ENCODE assay signal across 1 cellular context in the genomic region with DNA sequence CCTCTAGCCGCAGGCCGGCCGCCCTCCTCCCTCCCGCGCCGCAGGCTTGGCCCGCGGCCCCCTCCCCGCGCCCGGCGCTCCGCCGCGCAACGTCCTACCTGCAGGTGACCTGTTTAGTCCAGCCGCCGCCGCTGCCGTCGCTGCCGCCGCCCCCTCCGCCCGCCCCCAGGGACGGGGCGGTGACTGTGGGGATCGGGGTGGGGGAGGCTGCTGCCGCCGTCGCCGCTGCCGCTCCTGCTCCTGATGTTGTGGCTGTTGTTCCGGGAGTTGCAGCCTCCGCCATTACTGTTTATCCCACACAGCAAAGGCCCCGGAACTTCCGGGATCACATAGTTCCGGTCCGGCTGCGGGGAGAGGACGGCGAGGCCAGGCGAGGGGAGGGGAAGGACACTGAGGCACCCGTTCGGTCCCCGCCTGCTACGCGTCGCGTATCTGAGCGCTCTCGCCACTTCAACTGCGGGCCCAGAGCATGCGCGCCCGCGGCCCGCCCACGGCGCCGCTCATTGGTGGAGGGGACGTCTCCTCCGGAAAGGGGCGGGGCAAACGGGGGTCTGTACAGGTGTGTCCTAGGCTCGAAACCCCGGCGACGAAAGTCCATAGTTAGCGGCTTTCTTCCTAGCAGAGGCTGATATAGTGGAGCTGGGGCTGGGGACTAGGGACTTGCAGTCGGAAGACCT.
TF ChIP-seq lines count a peak whose summit lies in the region.

A gene with protein sequence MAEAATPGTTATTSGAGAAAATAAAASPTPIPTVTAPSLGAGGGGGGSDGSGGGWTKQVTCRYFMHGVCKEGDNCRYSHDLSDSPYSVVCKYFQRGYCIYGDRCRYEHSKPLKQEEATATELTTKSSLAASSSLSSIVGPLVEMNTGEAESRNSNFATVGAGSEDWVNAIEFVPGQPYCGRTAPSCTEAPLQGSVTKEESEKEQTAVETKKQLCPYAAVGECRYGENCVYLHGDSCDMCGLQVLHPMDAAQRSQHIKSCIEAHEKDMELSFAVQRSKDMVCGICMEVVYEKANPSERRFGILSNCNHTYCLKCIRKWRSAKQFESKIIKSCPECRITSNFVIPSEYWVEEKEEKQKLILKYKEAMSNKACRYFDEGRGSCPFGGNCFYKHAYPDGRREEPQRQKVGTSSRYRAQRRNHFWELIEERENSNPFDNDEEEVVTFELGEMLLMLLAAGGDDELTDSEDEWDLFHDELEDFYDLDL (minus strand): TSS at position 444 of the 677 bp plus-strand sequence. CDS start 161 bp downstream, at position 283.

TF ChIP-seq in K562, 482 proteins besides CTCF, POLR2A, EP300 and RAD21 (continued from another document and continues in another):
- TF ChIP-seq BDP1 (IDR thresholded peaks at IDR 0.05; ENCODE audit: insufficient read depth, insufficient read length) (no peak), ZC3H8 (IDR thresholded peaks at IDR 0.05) (no peak), NEUROD1 (IDR thresholded peaks at IDR 0.05; ENCODE audit: borderline replicate concordance, low read depth, low read length, partially characterized antibody) (peak; percentile 53), SMARCA4 (IDR thresholded peaks at IDR 0.05) (no peak), MXI1 (IDR thresholded peaks at IDR 0.05; ENCODE audit: low read depth, low read length) (peak; percentile 76), SREBF2 (CRISPR knock-in tag; IDR thresholded peaks at IDR 0.05) (no peak; the same call in 1 of the 2 replicates), TFAM (CRISPR knock-in tag; conservative IDR thresholded peaks at IDR 0.05) (no peak), U2AF2 (optimal IDR thresholded peaks at IDR 0.05; ENCODE audit: low read depth, low read length) (no peak), DIDO1 (tag; IDR thresholded peaks at IDR 0.05; ENCODE audit: low read depth) (peak; percentile 74), RBFOX2 (IDR thresholded peaks at IDR 0.05; ENCODE audit: low read depth, low read length) (peak; percentile 97), SP1 (CRISPR knock-in tag; IDR thresholded peaks at IDR 0.05) (peak; percentile 99), HOXB6 (CRISPR knock-in tag; IDR thresholded peaks at IDR 0.05; ENCODE audit: borderline replicate concordance) (no peak), ZNF134 (CRISPR knock-in tag; conservative IDR thresholded peaks at IDR 0.05) (0 out of 2 replicates have a peak, but pooled peaks have one; percentile 9), ZNF41 (CRISPR knock-in tag; conservative IDR thresholded peaks at IDR 0.05) (no peak), ZNF830 (CRISPR knock-in tag; IDR thresholded peaks at IDR 0.05) (no peak), SAP30 (IDR thresholded peaks at IDR 0.05; ENCODE audit: borderline replicate concordance, insufficient read depth, low read depth, low read length, poor library complexity, severe bottlenecking) (peak; percentile 78), CHCHD3 (CRISPR knock-in tag; IDR thresholded peaks at IDR 0.05) (0 out of 2 replicates have a peak, but pooled peaks have one; percentile 69), DPF2 (IDR thresholded peaks at IDR 0.05) (no peak), MEIS2 (IDR thresholded peaks at IDR 0.05; ENCODE audit: partially characterized antibody) (peak; percentile 91), ARHGAP35 (IDR thresholded peaks at IDR 0.05; ENCODE audit: partially characterized antibody) (no peak), RBM17 (IDR thresholded peaks at IDR 0.05; ENCODE audit: borderline replicate concordance, low read depth, low read length) (no peak), ZNF23 (CRISPR knock-in tag; IDR thresholded peaks at IDR 0.05) (no peak), DMBX1 (CRISPR knock-in tag; IDR thresholded peaks at IDR 0.05; ENCODE audit: borderline replicate concordance) (no peak), TAF9B (IDR thresholded peaks at IDR 0.05; ENCODE audit: partially characterized antibody) (no peak), BRF1 (IDR thresholded peaks at IDR 0.05; ENCODE audit: borderline replicate concordance, extremely low read depth, insufficient read length) (no peak), DNMT1 (IDR thresholded peaks at IDR 0.05) (no peak)
- TF ChIP-seq, protein P1, sequence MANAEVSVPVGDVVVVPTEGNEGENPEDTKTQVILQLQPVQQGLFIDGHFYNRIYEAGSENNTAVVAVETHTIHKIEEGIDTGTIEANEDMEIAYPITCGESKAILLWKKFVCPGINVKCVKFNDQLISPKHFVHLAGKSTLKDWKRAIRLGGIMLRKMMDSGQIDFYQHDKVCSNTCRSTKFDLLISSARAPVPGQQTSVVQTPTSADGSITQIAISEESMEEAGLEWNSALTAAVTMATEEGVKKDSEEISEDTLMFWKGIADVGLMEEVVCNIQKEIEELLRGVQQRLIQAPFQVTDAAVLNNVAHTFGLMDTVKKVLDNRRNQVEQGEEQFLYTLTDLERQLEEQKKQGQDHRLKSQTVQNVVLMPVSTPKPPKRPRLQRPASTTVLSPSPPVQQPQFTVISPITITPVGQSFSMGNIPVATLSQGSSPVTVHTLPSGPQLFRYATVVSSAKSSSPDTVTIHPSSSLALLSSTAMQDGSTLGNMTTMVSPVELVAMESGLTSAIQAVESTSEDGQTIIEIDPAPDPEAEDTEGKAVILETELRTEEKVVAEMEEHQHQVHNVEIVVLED (CRISPR knock-in tag; IDR thresholded peaks at IDR 0.05): 0 out of 2 replicates have a peak, but pooled peaks have one; percentile 57
- TF ChIP-seq, protein P2, sequence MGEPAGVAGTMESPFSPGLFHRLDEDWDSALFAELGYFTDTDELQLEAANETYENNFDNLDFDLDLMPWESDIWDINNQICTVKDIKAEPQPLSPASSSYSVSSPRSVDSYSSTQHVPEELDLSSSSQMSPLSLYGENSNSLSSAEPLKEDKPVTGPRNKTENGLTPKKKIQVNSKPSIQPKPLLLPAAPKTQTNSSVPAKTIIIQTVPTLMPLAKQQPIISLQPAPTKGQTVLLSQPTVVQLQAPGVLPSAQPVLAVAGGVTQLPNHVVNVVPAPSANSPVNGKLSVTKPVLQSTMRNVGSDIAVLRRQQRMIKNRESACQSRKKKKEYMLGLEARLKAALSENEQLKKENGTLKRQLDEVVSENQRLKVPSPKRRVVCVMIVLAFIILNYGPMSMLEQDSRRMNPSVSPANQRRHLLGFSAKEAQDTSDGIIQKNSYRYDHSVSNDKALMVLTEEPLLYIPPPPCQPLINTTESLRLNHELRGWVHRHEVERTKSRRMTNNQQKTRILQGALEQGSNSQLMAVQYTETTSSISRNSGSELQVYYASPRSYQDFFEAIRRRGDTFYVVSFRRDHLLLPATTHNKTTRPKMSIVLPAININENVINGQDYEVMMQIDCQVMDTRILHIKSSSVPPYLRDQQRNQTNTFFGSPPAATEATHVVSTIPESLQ (CRISPR knock-in tag; IDR thresholded peaks at IDR 0.05): peak; percentile 95
- TF ChIP-seq, protein P3, sequence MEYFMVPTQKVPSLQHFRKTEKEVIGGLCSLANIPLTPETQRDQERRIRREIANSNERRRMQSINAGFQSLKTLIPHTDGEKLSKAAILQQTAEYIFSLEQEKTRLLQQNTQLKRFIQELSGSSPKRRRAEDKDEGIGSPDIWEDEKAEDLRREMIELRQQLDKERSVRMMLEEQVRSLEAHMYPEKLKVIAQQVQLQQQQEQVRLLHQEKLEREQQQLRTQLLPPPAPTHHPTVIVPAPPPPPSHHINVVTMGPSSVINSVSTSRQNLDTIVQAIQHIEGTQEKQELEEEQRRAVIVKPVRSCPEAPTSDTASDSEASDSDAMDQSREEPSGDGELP (CRISPR knock-in tag; IDR thresholded peaks at IDR 0.05; ENCODE audit: borderline replicate concordance): peak; percentile 80
- TF ChIP-seq, protein P4, sequence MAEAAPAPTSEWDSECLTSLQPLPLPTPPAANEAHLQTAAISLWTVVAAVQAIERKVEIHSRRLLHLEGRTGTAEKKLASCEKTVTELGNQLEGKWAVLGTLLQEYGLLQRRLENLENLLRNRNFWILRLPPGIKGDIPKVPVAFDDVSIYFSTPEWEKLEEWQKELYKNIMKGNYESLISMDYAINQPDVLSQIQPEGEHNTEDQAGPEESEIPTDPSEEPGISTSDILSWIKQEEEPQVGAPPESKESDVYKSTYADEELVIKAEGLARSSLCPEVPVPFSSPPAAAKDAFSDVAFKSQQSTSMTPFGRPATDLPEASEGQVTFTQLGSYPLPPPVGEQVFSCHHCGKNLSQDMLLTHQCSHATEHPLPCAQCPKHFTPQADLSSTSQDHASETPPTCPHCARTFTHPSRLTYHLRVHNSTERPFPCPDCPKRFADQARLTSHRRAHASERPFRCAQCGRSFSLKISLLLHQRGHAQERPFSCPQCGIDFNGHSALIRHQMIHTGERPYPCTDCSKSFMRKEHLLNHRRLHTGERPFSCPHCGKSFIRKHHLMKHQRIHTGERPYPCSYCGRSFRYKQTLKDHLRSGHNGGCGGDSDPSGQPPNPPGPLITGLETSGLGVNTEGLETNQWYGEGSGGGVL (CRISPR knock-in tag; IDR thresholded peaks at IDR 0.05): no peak
- TF ChIP-seq, protein P5, sequence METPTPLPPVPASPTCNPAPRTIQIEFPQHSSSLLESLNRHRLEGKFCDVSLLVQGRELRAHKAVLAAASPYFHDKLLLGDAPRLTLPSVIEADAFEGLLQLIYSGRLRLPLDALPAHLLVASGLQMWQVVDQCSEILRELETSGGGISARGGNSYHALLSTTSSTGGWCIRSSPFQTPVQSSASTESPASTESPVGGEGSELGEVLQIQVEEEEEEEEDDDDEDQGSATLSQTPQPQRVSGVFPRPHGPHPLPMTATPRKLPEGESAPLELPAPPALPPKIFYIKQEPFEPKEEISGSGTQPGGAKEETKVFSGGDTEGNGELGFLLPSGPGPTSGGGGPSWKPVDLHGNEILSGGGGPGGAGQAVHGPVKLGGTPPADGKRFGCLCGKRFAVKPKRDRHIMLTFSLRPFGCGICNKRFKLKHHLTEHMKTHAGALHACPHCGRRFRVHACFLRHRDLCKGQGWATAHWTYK (CRISPR knock-in tag; IDR thresholded peaks at IDR 0.05): no peak
- TF ChIP-seq, protein P6, sequence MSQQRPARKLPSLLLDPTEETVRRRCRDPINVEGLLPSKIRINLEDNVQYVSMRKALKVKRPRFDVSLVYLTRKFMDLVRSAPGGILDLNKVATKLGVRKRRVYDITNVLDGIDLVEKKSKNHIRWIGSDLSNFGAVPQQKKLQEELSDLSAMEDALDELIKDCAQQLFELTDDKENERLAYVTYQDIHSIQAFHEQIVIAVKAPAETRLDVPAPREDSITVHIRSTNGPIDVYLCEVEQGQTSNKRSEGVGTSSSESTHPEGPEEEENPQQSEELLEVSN (IDR thresholded peaks at IDR 0.05; ENCODE audit: borderline replicate concordance in 1 of 2, extremely low read depth in 1 of 2, insufficient read depth in 1 of 2, insufficient read length in 1 of 2, low read depth in 1 of 2, low read length in 1 of 2, poor library complexity in 1 of 2, severe bottlenecking in 1 of 2): peak; percentile 94 to 98
- TF ChIP-seq, protein P7, sequence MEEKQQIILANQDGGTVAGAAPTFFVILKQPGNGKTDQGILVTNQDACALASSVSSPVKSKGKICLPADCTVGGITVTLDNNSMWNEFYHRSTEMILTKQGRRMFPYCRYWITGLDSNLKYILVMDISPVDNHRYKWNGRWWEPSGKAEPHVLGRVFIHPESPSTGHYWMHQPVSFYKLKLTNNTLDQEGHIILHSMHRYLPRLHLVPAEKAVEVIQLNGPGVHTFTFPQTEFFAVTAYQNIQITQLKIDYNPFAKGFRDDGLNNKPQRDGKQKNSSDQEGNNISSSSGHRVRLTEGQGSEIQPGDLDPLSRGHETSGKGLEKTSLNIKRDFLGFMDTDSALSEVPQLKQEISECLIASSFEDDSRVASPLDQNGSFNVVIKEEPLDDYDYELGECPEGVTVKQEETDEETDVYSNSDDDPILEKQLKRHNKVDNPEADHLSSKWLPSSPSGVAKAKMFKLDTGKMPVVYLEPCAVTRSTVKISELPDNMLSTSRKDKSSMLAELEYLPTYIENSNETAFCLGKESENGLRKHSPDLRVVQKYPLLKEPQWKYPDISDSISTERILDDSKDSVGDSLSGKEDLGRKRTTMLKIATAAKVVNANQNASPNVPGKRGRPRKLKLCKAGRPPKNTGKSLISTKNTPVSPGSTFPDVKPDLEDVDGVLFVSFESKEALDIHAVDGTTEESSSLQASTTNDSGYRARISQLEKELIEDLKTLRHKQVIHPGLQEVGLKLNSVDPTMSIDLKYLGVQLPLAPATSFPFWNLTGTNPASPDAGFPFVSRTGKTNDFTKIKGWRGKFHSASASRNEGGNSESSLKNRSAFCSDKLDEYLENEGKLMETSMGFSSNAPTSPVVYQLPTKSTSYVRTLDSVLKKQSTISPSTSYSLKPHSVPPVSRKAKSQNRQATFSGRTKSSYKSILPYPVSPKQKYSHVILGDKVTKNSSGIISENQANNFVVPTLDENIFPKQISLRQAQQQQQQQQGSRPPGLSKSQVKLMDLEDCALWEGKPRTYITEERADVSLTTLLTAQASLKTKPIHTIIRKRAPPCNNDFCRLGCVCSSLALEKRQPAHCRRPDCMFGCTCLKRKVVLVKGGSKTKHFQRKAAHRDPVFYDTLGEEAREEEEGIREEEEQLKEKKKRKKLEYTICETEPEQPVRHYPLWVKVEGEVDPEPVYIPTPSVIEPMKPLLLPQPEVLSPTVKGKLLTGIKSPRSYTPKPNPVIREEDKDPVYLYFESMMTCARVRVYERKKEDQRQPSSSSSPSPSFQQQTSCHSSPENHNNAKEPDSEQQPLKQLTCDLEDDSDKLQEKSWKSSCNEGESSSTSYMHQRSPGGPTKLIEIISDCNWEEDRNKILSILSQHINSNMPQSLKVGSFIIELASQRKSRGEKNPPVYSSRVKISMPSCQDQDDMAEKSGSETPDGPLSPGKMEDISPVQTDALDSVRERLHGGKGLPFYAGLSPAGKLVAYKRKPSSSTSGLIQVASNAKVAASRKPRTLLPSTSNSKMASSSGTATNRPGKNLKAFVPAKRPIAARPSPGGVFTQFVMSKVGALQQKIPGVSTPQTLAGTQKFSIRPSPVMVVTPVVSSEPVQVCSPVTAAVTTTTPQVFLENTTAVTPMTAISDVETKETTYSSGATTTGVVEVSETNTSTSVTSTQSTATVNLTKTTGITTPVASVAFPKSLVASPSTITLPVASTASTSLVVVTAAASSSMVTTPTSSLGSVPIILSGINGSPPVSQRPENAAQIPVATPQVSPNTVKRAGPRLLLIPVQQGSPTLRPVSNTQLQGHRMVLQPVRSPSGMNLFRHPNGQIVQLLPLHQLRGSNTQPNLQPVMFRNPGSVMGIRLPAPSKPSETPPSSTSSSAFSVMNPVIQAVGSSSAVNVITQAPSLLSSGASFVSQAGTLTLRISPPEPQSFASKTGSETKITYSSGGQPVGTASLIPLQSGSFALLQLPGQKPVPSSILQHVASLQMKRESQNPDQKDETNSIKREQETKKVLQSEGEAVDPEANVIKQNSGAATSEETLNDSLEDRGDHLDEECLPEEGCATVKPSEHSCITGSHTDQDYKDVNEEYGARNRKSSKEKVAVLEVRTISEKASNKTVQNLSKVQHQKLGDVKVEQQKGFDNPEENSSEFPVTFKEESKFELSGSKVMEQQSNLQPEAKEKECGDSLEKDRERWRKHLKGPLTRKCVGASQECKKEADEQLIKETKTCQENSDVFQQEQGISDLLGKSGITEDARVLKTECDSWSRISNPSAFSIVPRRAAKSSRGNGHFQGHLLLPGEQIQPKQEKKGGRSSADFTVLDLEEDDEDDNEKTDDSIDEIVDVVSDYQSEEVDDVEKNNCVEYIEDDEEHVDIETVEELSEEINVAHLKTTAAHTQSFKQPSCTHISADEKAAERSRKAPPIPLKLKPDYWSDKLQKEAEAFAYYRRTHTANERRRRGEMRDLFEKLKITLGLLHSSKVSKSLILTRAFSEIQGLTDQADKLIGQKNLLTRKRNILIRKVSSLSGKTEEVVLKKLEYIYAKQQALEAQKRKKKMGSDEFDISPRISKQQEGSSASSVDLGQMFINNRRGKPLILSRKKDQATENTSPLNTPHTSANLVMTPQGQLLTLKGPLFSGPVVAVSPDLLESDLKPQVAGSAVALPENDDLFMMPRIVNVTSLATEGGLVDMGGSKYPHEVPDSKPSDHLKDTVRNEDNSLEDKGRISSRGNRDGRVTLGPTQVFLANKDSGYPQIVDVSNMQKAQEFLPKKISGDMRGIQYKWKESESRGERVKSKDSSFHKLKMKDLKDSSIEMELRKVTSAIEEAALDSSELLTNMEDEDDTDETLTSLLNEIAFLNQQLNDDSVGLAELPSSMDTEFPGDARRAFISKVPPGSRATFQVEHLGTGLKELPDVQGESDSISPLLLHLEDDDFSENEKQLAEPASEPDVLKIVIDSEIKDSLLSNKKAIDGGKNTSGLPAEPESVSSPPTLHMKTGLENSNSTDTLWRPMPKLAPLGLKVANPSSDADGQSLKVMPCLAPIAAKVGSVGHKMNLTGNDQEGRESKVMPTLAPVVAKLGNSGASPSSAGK (IDR thresholded peaks at IDR 0.05): peak; percentile 95
